In the genomic region with DNA sequence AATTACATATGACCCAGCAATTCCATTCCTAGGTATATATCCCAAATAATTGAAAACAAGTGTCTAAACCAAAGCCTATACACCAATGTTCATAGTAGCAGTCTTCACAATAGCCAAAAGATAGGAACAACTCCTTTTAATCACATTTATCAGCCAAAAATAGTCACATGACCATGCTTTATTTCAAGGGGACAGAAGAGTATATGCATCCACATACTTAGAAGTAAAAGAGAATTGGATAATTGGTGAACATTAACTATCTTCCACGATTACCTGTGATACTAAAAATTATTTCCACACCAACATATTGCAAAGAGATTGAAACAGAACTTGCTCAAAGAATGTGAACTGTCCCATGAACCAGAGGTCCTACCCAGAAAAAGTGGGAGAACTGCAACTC, we compare ENCODE assay signal across 26 cellular contexts. TPM values are rescaled to one million over a fixed set of nuclear protein-coding genes. Genes with fewer than 3 reads are reported as not detected.
DNase-seq lines count a peak whose midpoint lies in the region; ATAC-seq, FAIRE-seq and TF ChIP-seq lines count a peak whose summit lies in the region.
"Had no signal": no experiment of that assay in that cellular context is flagged by ENCODE, and none has a peak within 500 bp of the region (broad histone marks: within the 10 kb centered on the region; RNA-seq: fewer than 3 reads in every experiment).

No MANE protein-coding gene starts in this region.

- H3K4me3 ChIP-seq in K562 (no peak overlapping the region), osteoblast (ENCODE audit: insufficient read depth, low read length) (no peak overlapping the region), right atrium auricular region (no peak overlapping the region)
- H3K4me3 ChIP-seq: A549; BLaER1 treated with 17β-estradiol and CSF1 and Interleukin-3, amounts not matched to agents 10 nM and 100 nM; GM23248 had no signal

- H3K27me3 ChIP-seq in K562 (ENCODE audit: control insufficient read depth in 2 of 2, insufficient read depth in 2 of 2, low read length in 2 of 2) (peaks cover 3 to 8% of the 10 kb centered on the region in 2 experiments; a peak in 3 of 5 replicates), osteoblast (ENCODE audit: insufficient read depth, low read length) (peaks cover 20% of the 10 kb centered on the region), right atrium auricular region (peaks cover 0 to 5% of the 10 kb centered on the region in 2 donors)
- H3K27me3 ChIP-seq: BLaER1 treated with 17β-estradiol and CSF1 and Interleukin-3, amounts not matched to agents 10 nM and 100 nM had no signal

- H3K36me3 ChIP-seq in K562 (ENCODE audit: control insufficient read depth, insufficient read depth, low read length), result no peaks in the 10 kb centered on the region
- H3K36me3 ChIP-seq in osteoblast (ENCODE audit: insufficient read depth, low read length), result no peaks in the 10 kb centered on the region
- H3K36me3 ChIP-seq in right atrium auricular region, result no peaks in the 10 kb centered on the region
- H3K36me3 ChIP-seq: BE2C; BLaER1 treated with 17β-estradiol and CSF1 and Interleukin-3, amounts not matched to agents 10 nM and 100 nM had no signal

- WGBS in K562 (ENCODE audit: insufficient coverage, low coverage, missing lambda C conversion rate), result 0% methylated on average over 1 of the region's 1 CpG

- H3K9me1 ChIP-seq in K562 (ENCODE audit: control insufficient read depth, insufficient read depth, low read length), result no peaks in the 10 kb centered on the region

- no peaks in the 10 kb centered on the region for H4K20me1 ChIP-seq in K562 (replicated peaks; ENCODE audit: control insufficient read depth, insufficient read depth, low read length)
- H4K20me1 ChIP-seq in osteoblast (ENCODE audit: insufficient read depth, low read length), result no peaks in the 10 kb centered on the region
- H4K20me1 ChIP-seq: BLaER1 treated with 17β-estradiol and CSF1 and Interleukin-3, amounts not matched to agents 10 nM and 100 nM had no signal

- H3K27ac ChIP-seq in K562 (ENCODE audit: extremely low read depth, low read depth, low read length) (no peak overlapping the region), osteoblast (ENCODE audit: low read depth, low read length) (no peak overlapping the region), right atrium auricular region (no peak overlapping the region)
- H3K27ac ChIP-seq: BLaER1 treated with 17β-estradiol and CSF1 and Interleukin-3, amounts not matched to agents 10 nM and 100 nM; GM23248 had no signal

- TF ChIP-seq POLR2A in K562 (conservative IDR thresholded peaks at IDR 0.05), result no peak

- H3K9me3 ChIP-seq in K562 (replicated peaks; ENCODE audit: control insufficient read depth, insufficient read depth, low read depth, low read length) (no peaks in the 10 kb centered on the region), osteoblast (ENCODE audit: low read depth, low read length) (no peaks in the 10 kb centered on the region), right atrium auricular region (no peaks in the 10 kb centered on the region)
- H3K9me3 ChIP-seq: A549, BE2C had no signal

- peaks cover 11 to 15% of the 10 kb centered on the region in 2 donors for H3K27me3 Mint-ChIP-seq in natural killer cell (ENCODE audit: low read depth in 2 of 2)
- peaks cover 25 to 26% of the 10 kb centered on the region in 2 donors for H3K27me3 Mint-ChIP-seq in natural killer cell treated with Interleukin-12 subunit alpha and Interleukin-12 subunit beta and Interleukin-15 and Interleukin-18, amount 100 ng/mL, for 72 hours
- peaks cover 26% of the 10 kb centered on the region for H3K27me3 Mint-ChIP-seq in activated T-helper 2 cell treated with anti-CD3 and anti-CD28 coated beads, Interferon-gamma antibody, Interleukin-2, Interleukin-4, amounts not matched to agents 10 μg/mL and 5 μg/mL and 100 μg/mL, durations not matched to agents 14 hours and 24 hours and 36 hours (ENCODE audit: low read depth)

- TF ChIP-seq CTCF in natural killer cell (IDR thresholded peaks at IDR 0.05) (no peak), K562 (IDR thresholded peaks at IDR 0.05 in 2 of 3, conservative IDR thresholded peaks at IDR 0.05 in 1 of 3; ENCODE audit: insufficient read depth in 2 of 3, low read depth in 1 of 3, low read length in 3 of 3) (no peak), osteoblast (IDR thresholded peaks at IDR 0.05; ENCODE audit: extremely low read depth, low read depth, low read length) (no peak), right atrium auricular region (IDR thresholded peaks at IDR 0.05) (no peak)

- H3K9ac ChIP-seq in K562 (ENCODE audit: insufficient read depth in 1 of 2, low read depth in 2 of 2, low read length in 2 of 2), result no peak overlapping the region
- H3K9ac ChIP-seq: BLaER1 treated with 17β-estradiol and CSF1 and Interleukin-3, amounts not matched to agents 10 nM and 100 nM; GM23248 had no signal

- no peaks in the 10 kb centered on the region for H3K79me2 ChIP-seq in K562 (ENCODE audit: control insufficient read depth, insufficient read depth, low read length)
- no peaks in the 10 kb centered on the region for H3K79me2 ChIP-seq in osteoblast (ENCODE audit: insufficient read depth, low read length)

- intact Hi-C loops in natural killer cell (cut with micrococcal nuclease) (no loop called here), K562 (cut with micrococcal nuclease) (loop anchor here (10.0 kb wide), 1 partner anchor 86 kb away; no protein-coding TSS in a partner anchor)
- intact Hi-C loops in activated T-helper 2 cell treated with anti-CD3 and anti-CD28 coated beads, Interferon-gamma antibody, Interleukin-2, Interleukin-4, amounts not matched to agents 10 μg/mL and 5 μg/mL and 100 μg/mL, durations not matched to agents 14 hours and 24 hours and 36 hours (cut with micrococcal nuclease), result loop anchor here (10.0 kb wide), 1 partner anchor 166 kb away; the partner anchor contains the start of genes NCBP1 and TSTD2

- H3K9me3 Mint-ChIP-seq in natural killer cell, result no peaks in the 10 kb centered on the region
- no peaks in the 10 kb centered on the region for H3K9me3 Mint-ChIP-seq in natural killer cell treated with Interleukin-12 subunit alpha and Interleukin-12 subunit beta and Interleukin-15 and Interleukin-18, amount 100 ng/mL, for 72 hours
- no peaks in the 10 kb centered on the region for H3K9me3 Mint-ChIP-seq in activated T-helper 2 cell treated with anti-CD3 and anti-CD28 coated beads, Interferon-gamma antibody, Interleukin-2, Interleukin-4, amounts not matched to agents 10 μg/mL and 5 μg/mL and 100 μg/mL, durations not matched to agents 14 hours and 24 hours and 36 hours
- H3K9me3 Mint-ChIP-seq: CD4-positive, alpha-beta T cell; CD8-positive, alpha-beta memory T cell had no signal

- no TSS peak for BruUV-seq in K562 (replicated peaks; lab: Mats Ljungman, UMichigan)

- no peak for TF ChIP-seq EP300 in K562 (IDR thresholded peaks at IDR 0.05; ENCODE audit: low read length)

- no peaks in the 10 kb centered on the region for H3K36me3 Mint-ChIP-seq in natural killer cell
- H3K36me3 Mint-ChIP-seq in natural killer cell treated with Interleukin-12 subunit alpha and Interleukin-12 subunit beta and Interleukin-15 and Interleukin-18, amount 100 ng/mL, for 72 hours, result no peaks in the 10 kb centered on the region
- no peaks in the 10 kb centered on the region for H3K36me3 Mint-ChIP-seq in activated T-helper 2 cell treated with anti-CD3 and anti-CD28 coated beads, Interferon-gamma antibody, Interleukin-2, Interleukin-4, amounts not matched to agents 10 μg/mL and 5 μg/mL and 100 μg/mL, durations not matched to agents 14 hours and 24 hours and 36 hours (ENCODE audit: low read depth)
- H3K36me3 Mint-ChIP-seq: CD14-positive monocyte; CD8-positive, alpha-beta memory T cell had no signal

- in situ Hi-C loops in K562 (cut with MboI), result no loop called here

- peak overlapping the region; percentile 1 for H3K4me3 Mint-ChIP-seq in natural killer cell
- no peak overlapping the region for H3K4me3 Mint-ChIP-seq in natural killer cell treated with Interleukin-12 subunit alpha and Interleukin-12 subunit beta and Interleukin-15 and Interleukin-18, amount 100 ng/mL, for 72 hours
- H3K4me3 Mint-ChIP-seq in activated T-helper 2 cell treated with anti-CD3 and anti-CD28 coated beads, Interferon-gamma antibody, Interleukin-2, Interleukin-4, amounts not matched to agents 10 μg/mL and 5 μg/mL and 100 μg/mL, durations not matched to agents 14 hours and 24 hours and 36 hours (ENCODE audit: low read depth), result no peak overlapping the region

- CTCF ChIA-PET in K562 (lab: Yijun Ruan, JAX; ENCODE audit: low intra/inter-chr PET ratio), result no interaction called here

- DNase-seq in natural killer cell, result no peak
- DNase-seq in natural killer cell treated with Interleukin-12 subunit alpha and Interleukin-12 subunit beta and Interleukin-15 and Interleukin-18, amount 100 ng/mL, for 72 hours (ENCODE audit: low spot score), result no peak
- DNase-seq in K562 (ENCODE audit: extremely low read depth in 1 of 4, low spot score in 3 of 4), result no peak
- DNase-seq in osteoblast (ENCODE audit: insufficient read length, low spot score, missing footprints), result peak; percentile 74
- no peak for DNase-seq in right atrium auricular region (ENCODE audit: low spot score)
- no peak for DNase-seq in activated T-helper 2 cell treated with anti-CD3 and anti-CD28 coated beads, Interferon-gamma antibody, Interleukin-2, Interleukin-4, amounts not matched to agents 10 μg/mL and 5 μg/mL and 100 μg/mL, durations not matched to agents 14 hours and 24 hours and 36 hours (ENCODE audit: low spot score)
- DNase-seq: 8988T; ACHN; AML-193; BE2C; Calu3; CD4-positive, alpha-beta T cell; CD8-positive, alpha-beta memory T cell; DMS53; DND-41; GM23248; H7; HCEC 1CT had no signal

- no peak overlapping the region for H3K27ac Mint-ChIP-seq in natural killer cell
- no peak overlapping the region for H3K27ac Mint-ChIP-seq in natural killer cell treated with Interleukin-12 subunit alpha and Interleukin-12 subunit beta and Interleukin-15 and Interleukin-18, amount 100 ng/mL, for 72 hours
- H3K27ac Mint-ChIP-seq in activated T-helper 2 cell treated with anti-CD3 and anti-CD28 coated beads, Interferon-gamma antibody, Interleukin-2, Interleukin-4, amounts not matched to agents 10 μg/mL and 5 μg/mL and 100 μg/mL, durations not matched to agents 14 hours and 24 hours and 36 hours, result no peak overlapping the region
- H3K27ac Mint-ChIP-seq: CD14-positive monocyte; CD4-positive, alpha-beta T cell had no signal

- TF ChIP-seq RAD21 in K562 (CRISPR knock-in tag; conservative IDR thresholded peaks at IDR 0.05 in 1 of 2, IDR thresholded peaks at IDR 0.05 in 1 of 2), result no peak

- H2AFZ ChIP-seq in K562 (ENCODE audit: low read depth, low read length) (no peak overlapping the region), osteoblast (ENCODE audit: low read length) (no peak overlapping the region)
- H2AFZ ChIP-seq: GM23248 had no signal

- H3K4me1 Mint-ChIP-seq in natural killer cell, result peaks cover 5 to 18% of the 10 kb centered on the region in 2 donors
- peaks cover 5 to 11% of the 10 kb centered on the region in 2 donors for H3K4me1 Mint-ChIP-seq in natural killer cell treated with Interleukin-12 subunit alpha and Interleukin-12 subunit beta and Interleukin-15 and Interleukin-18, amount 100 ng/mL, for 72 hours (ENCODE audit: low read depth in 2 of 2)
- peaks cover 3% of the 10 kb centered on the region for H3K4me1 Mint-ChIP-seq in activated T-helper 2 cell treated with anti-CD3 and anti-CD28 coated beads, Interferon-gamma antibody, Interleukin-2, Interleukin-4, amounts not matched to agents 10 μg/mL and 5 μg/mL and 100 μg/mL, durations not matched to agents 14 hours and 24 hours and 36 hours (ENCODE audit: low read depth)

- ATAC-seq in natural killer cell (no peak), K562 (no peak), GM18498 (IDR thresholded peaks at IDR 0.05; ENCODE audit: unreplicated experiment) (no peak)
- no peak for ATAC-seq in natural killer cell treated with Interleukin-12 subunit alpha and Interleukin-12 subunit beta and Interleukin-15 and Interleukin-18, amount 100 ng/mL, for 72 hours
- ATAC-seq: A549 had no signal

- no peak overlapping the region for H3K4me2 ChIP-seq in K562 (ENCODE audit: insufficient read depth, low read length)
- no peak overlapping the region for H3K4me2 ChIP-seq in osteoblast (ENCODE audit: insufficient read depth, low read length)
- H3K4me2 ChIP-seq: BLaER1 treated with 17β-estradiol and CSF1 and Interleukin-3, amounts not matched to agents 10 nM and 100 nM had no signal

- POLR2A ChIA-PET in K562 (lab: Yijun Ruan, JAX), result no interaction called here

- no peak for FAIRE-seq in K562 (lab: Jason Lieb, UNC)
- FAIRE-seq: A549, G401.6, GM12892, GM19239, H1 had no signal

- H3K4me1 ChIP-seq in K562 (replicated peaks in 1 of 2; ENCODE audit: control insufficient read depth in 2 of 2, insufficient read depth in 2 of 2, low read length in 2 of 2) (peaks cover 2 to 10% of the 10 kb centered on the region in 2 experiments; a peak in 3 of 5 replicates), osteoblast (ENCODE audit: insufficient read depth, low read length) (no peaks in the 10 kb centered on the region), right atrium auricular region (peaks cover 0 to 8% of the 10 kb centered on the region in 2 donors)
- H3K4me1 ChIP-seq: BE2C had no signal

RNA-seq across cellular contexts. Expression of gene FOXE1, which starts 51.8 kb away (rescaled TPM):
- not detected for total RNA-seq in natural killer cell
- not detected for total RNA-seq in natural killer cell treated with Interleukin-12 subunit alpha and Interleukin-12 subunit beta and Interleukin-15 and Interleukin-18, amount 100 ng/mL, for 72 hours
- total RNA-seq in K562 (2011; cell fraction: chromatin; rRNA removed; ENCODE audit: low replicate concordance), result not detected in 2 replicates
- total RNA-seq in K562 (2011; cell fraction: nucleolus; rRNA removed), result not detected in 2 replicates
- total RNA-seq in K562 (2011; cell fraction: nucleoplasm; rRNA removed), result not detected in 2 replicates
- total RNA-seq in K562 (2014; rRNA removed), result not detected in 2 replicates
- total RNA-seq in K562 (2014; rRNA removed; fragmentation: Illumina TruSeq; extraction: Trizol), result not detected in 2 replicates
- not detected in 2 replicates for total RNA-seq in K562 (2015; rRNA removed; fragmentation: Illumina TruSeq; extraction: Trizol)
- total RNA-seq in K562 (2021), result not detected in 2 replicates
- polyA plus RNA-seq in K562 (2011; rRNA removed), result not detected in 2 replicates
- polyA plus RNA-seq in K562 (2011; cell fraction: cytosol; rRNA removed), result not detected in 2 replicates
- not detected in 2 replicates for polyA plus RNA-seq in K562 (2011; cell fraction: nucleus; rRNA removed)
- polyA plus RNA-seq in K562 (2012), result not detected in 2 replicates
- not detected in 2 replicates for polyA plus RNA-seq in K562 (2014; fragmentation: Illumina TruSeq; extraction: Trizol)
- not detected for polyA plus RNA-seq in K562 (2014; fragmentation: Nextera tagmentation; extraction: Ambion mirVana)
- not detected in 2 replicates for polyA plus RNA-seq in K562 (2014; rRNA removed)
- not detected in 2 replicates for polyA minus RNA-seq in K562 (2011; rRNA and poly(A)+ RNA removed)
- not detected in 2 replicates for polyA minus RNA-seq in K562 (2011; cell fraction: cytosol; rRNA and poly(A)+ RNA removed)
- not detected in 2 replicates for polyA minus RNA-seq in K562 (2011; cell fraction: nucleus; rRNA and poly(A)+ RNA removed)
- total RNA-seq in osteoblast, result not detected in 2 replicates
- not detected for total RNA-seq in right atrium auricular region
- not detected in 2 replicates for total RNA-seq in activated T-helper 2 cell treated with anti-CD3 and anti-CD28 coated beads, Interferon-gamma antibody, Interleukin-2, Interleukin-4, amounts not matched to agents 10 μg/mL and 5 μg/mL and 100 μg/mL, durations not matched to agents 14 hours and 24 hours and 36 hours
- total RNA-seq: CD4-positive, alpha-beta T cell; GM23248; H1 had no signal
- polyA plus RNA-seq: CD14-positive monocyte; CD8-positive, alpha-beta memory T cell; GM23248 had no signal
